Comparison of ENCODE assay signal across 22 cellular contexts in genomic region chr13:79512950-79513349, GRCh38. TPM values are rescaled to one million over a fixed set of nuclear protein-coding genes. Genes with fewer than 3 reads are reported as not detected.
A peak's percentile ranks its signal among the peaks of the same experiment; 100 is the strongest.
DNase-seq lines count a peak whose midpoint lies in the region; ATAC-seq, FAIRE-seq and TF ChIP-seq lines count a peak whose summit lies in the region.
"Had no signal": no experiment of that assay in that cellular context is flagged by ENCODE, and none has a peak within 500 bp of the region (broad histone marks: within the 10 kb centered on the region; RNA-seq: fewer than 3 reads in every experiment).

No MANE protein-coding gene starts in this region.

- peaks cover 94% of the 10 kb centered on the region for H3K4me1 Mint-ChIP-seq in activated T-helper 1 cell treated with anti-CD3 and anti-CD28 coated beads, Interleukin-12 subunit alpha, Interleukin-12 subunit beta, Interleukin-2, Interleukin-4 antibody, amounts not matched to agents 30 ng/mL and 10 ng/mL and 1 ng/mL, durations not matched to agents 14 hours and 24 hours and 36 hours (ENCODE audit: low read depth)
- peaks cover 42% of the 10 kb centered on the region for H3K4me1 Mint-ChIP-seq in HFFc6 (ENCODE audit: low read depth)
- H3K4me1 Mint-ChIP-seq: IgD-negative memory B cell had no signal

- H3K9me3 ChIP-seq in right lobe of liver (no peaks in the 10 kb centered on the region), HepG2 (ENCODE audit: low read length) (no peaks in the 10 kb centered on the region)
- H3K9me3 ChIP-seq: BE2C had no signal

- no peak for TF ChIP-seq EP300 in HepG2 (IDR thresholded peaks at IDR 0.05; ENCODE audit: low read depth in 2 of 2, low read length in 2 of 2)
- no peak for TF ChIP-seq EP300 in HepG2 (CRISPR knock-in tag; IDR thresholded peaks at IDR 0.05; ENCODE audit: borderline replicate concordance)

- in situ Hi-C loops in HepG2 (cut with HindIII; ENCODE audit: extremely low pct_ligation_motif_present, low pct_unique_long_range_greater_than_20kb) = no loop called here

- H3K27me3 ChIP-seq in right lobe of liver (no peaks in the 10 kb centered on the region), HepG2 (ENCODE audit: control insufficient read depth in 1 of 2, insufficient read depth in 2 of 2, low read length in 2 of 2) (no peaks in the 10 kb centered on the region)
- H3K27me3 ChIP-seq: BE2C had no signal

- no peak overlapping the region for H3K4me2 ChIP-seq in HepG2 (ENCODE audit: low read depth, low read length)

- TF ChIP-seq POLR2A in right lobe of liver (IDR thresholded peaks at IDR 0.05) = no peak
- no peak for TF ChIP-seq POLR2A in HepG2 (IDR thresholded peaks at IDR 0.05; ENCODE audit: insufficient read depth in 1 of 2, low read depth in 2 of 2, low read length in 2 of 2)

- POLR2A ChIA-PET in HepG2 (lab: Yijun Ruan, JAX) = no interaction called here

- DNase-seq in right lobe of liver = peak in 2 of 3 donors; percentile 51 to 62
- DNase-seq in HepG2 (ENCODE audit: low spot score) = no peak
- DNase-seq in activated T-helper 1 cell treated with anti-CD3 and anti-CD28 coated beads, Interleukin-12 subunit alpha, Interleukin-12 subunit beta, Interleukin-2, Interleukin-4 antibody, amounts not matched to agents 30 ng/mL and 10 ng/mL and 1 ng/mL, durations not matched to agents 14 hours and 24 hours and 36 hours (ENCODE audit: low spot score) = no peak
- peak; percentile 55 for DNase-seq in left lobe of liver (ENCODE audit: low spot score)
- no peak for DNase-seq in GM19238 (ENCODE audit: insufficient read length, low spot score)
- no peak for DNase-seq in HFFc6
- DNase-seq: ACHN; BE2C; C1 segment of cervical spinal cord; CD4-positive, CD25-positive, alpha-beta regulatory T cell; CD8-positive, alpha-beta memory T cell; COR-L47; DMS 273 treated with DMSO at 0.1 percent for 48 hours; DMS53; GM23248; HCEC 1CT had no signal

- H3K27ac ChIP-seq in right lobe of liver (no peak overlapping the region), HepG2 (ENCODE audit: extremely low read length, insufficient read depth, low read length) (no peak overlapping the region)
- H3K27ac ChIP-seq: GM23248 had no signal

- peaks cover 57% of the 10 kb centered on the region for H3K36me3 Mint-ChIP-seq in activated T-helper 1 cell treated with anti-CD3 and anti-CD28 coated beads, Interleukin-12 subunit alpha, Interleukin-12 subunit beta, Interleukin-2, Interleukin-4 antibody, amounts not matched to agents 30 ng/mL and 10 ng/mL and 1 ng/mL, durations not matched to agents 14 hours and 24 hours and 36 hours (ENCODE audit: low read depth)
- 0 out of 2 replicates have a peak, but pooled peaks cover 5% of the 10 kb centered on the region for H3K36me3 Mint-ChIP-seq in HFFc6 (ENCODE audit: low read depth)
- H3K36me3 Mint-ChIP-seq: CD4-positive, CD25-positive, alpha-beta regulatory T cell; IgD-negative memory B cell had no signal

- FAIRE-seq in HepG2 (lab: Jason Lieb, UNC) = no peak
- FAIRE-seq: A204.1, G401.6, H54, HTR-8/SVneo had no signal

- no peak overlapping the region for H3K9ac ChIP-seq in HepG2 (ENCODE audit: insufficient read depth, low read depth, low read length)
- H3K9ac ChIP-seq: GM23248 had no signal

- peaks cover 0 to 12% (median 0%) of the 10 kb centered on the region in 4 donors for H3K4me1 ChIP-seq in right lobe of liver
- H3K4me1 ChIP-seq in HepG2 (ENCODE audit: insufficient read depth, low read length) = no peaks in the 10 kb centered on the region
- H3K4me1 ChIP-seq: BE2C had no signal

- BruUV-seq in HepG2 (replicated peaks; lab: Mats Ljungman, UMichigan) = no TSS peak

- CTCF ChIA-PET in HepG2 (lab: Yijun Ruan, JAX; ENCODE audit: low intra/inter-chr PET ratio, low total read pairs) = no interaction called here

- intact Hi-C loops in right lobe of liver (cut with DNase I) (no loop called here), HepG2 (cut with micrococcal nuclease; ENCODE audit: unreplicated experiment) (no loop called here)
- intact Hi-C loops in activated T-helper 1 cell treated with anti-CD3 and anti-CD28 coated beads, Interleukin-12 subunit alpha, Interleukin-12 subunit beta, Interleukin-2, Interleukin-4 antibody, amounts not matched to agents 30 ng/mL and 10 ng/mL and 1 ng/mL, durations not matched to agents 14 hours and 24 hours and 36 hours (cut with micrococcal nuclease) = no loop called here

- peaks cover 6% of the 10 kb centered on the region for H3K79me2 ChIP-seq in HepG2 (ENCODE audit: insufficient read depth, low read length)

- no peak overlapping the region for H3K4me3 ChIP-seq in right lobe of liver
- no peak overlapping the region for H3K4me3 ChIP-seq in HepG2 (replicated peaks in 1 of 3; ENCODE audit: insufficient read depth in 1 of 3, low read depth in 2 of 3, low read length in 3 of 3)
- H3K4me3 ChIP-seq: GM23248 had no signal

- no peak for TF ChIP-seq RAD21 in HepG2 (CRISPR knock-in tag; IDR thresholded peaks at IDR 0.05)

- H2AFZ ChIP-seq in HepG2 (ENCODE audit: low read length) = no peak overlapping the region
- H2AFZ ChIP-seq: GM23248 had no signal

- peak; percentile 24 to 54 (median 48) for ATAC-seq in right lobe of liver
- no peak for ATAC-seq in HepG2
- ATAC-seq in left lobe of liver = peak; percentile 86
- no peak for ATAC-seq in activated CD4-positive, CD25-positive, alpha-beta regulatory T cell treated with anti-CD3 and anti-CD28 coated beads, Interleukin-2, amount 50 U/mL, for 24 hours

- no peak for TF ChIP-seq CTCF in right lobe of liver (IDR thresholded peaks at IDR 0.05)
- TF ChIP-seq CTCF in HepG2 (CRISPR knock-in tag; IDR thresholded peaks at IDR 0.05) = no peak
- TF ChIP-seq CTCF in HFFc6 (IDR thresholded peaks at IDR 0.05) = no peak

- H3K27ac Mint-ChIP-seq in activated T-helper 1 cell treated with anti-CD3 and anti-CD28 coated beads, Interleukin-12 subunit alpha, Interleukin-12 subunit beta, Interleukin-2, Interleukin-4 antibody, amounts not matched to agents 30 ng/mL and 10 ng/mL and 1 ng/mL, durations not matched to agents 14 hours and 24 hours and 36 hours = peak overlapping the region; percentile 72
- H3K27ac Mint-ChIP-seq in HFFc6 = no peak overlapping the region
- H3K27ac Mint-ChIP-seq: CD8-positive, alpha-beta memory T cell; IgD-negative memory B cell had no signal

- no peaks in the 10 kb centered on the region for H3K9me3 Mint-ChIP-seq in activated T-helper 1 cell treated with anti-CD3 and anti-CD28 coated beads, Interleukin-12 subunit alpha, Interleukin-12 subunit beta, Interleukin-2, Interleukin-4 antibody, amounts not matched to agents 30 ng/mL and 10 ng/mL and 1 ng/mL, durations not matched to agents 14 hours and 24 hours and 36 hours
- no peaks in the 10 kb centered on the region for H3K9me3 Mint-ChIP-seq in HFFc6
- H3K9me3 Mint-ChIP-seq: CD4-positive, CD25-positive, alpha-beta regulatory T cell; CD8-positive, alpha-beta memory T cell; IgD-negative memory B cell had no signal

- no peaks in the 10 kb centered on the region for H3K27me3 Mint-ChIP-seq in activated T-helper 1 cell treated with anti-CD3 and anti-CD28 coated beads, Interleukin-12 subunit alpha, Interleukin-12 subunit beta, Interleukin-2, Interleukin-4 antibody, amounts not matched to agents 30 ng/mL and 10 ng/mL and 1 ng/mL, durations not matched to agents 14 hours and 24 hours and 36 hours (ENCODE audit: insufficient read depth)
- H3K27me3 Mint-ChIP-seq in HFFc6 (ENCODE audit: insufficient read depth) = peaks cover 2% of the 10 kb centered on the region; the same call in 1 of the 2 replicates
- H3K27me3 Mint-ChIP-seq: CD4-positive, CD25-positive, alpha-beta regulatory T cell; IgD-negative memory B cell had no signal

- H3K36me3 ChIP-seq in right lobe of liver (no peaks in the 10 kb centered on the region), HepG2 (replicated peaks in 1 of 2; ENCODE audit: control insufficient read depth in 1 of 2, insufficient read depth in 2 of 2, low read length in 2 of 2) (no peaks in the 10 kb centered on the region)
- H3K36me3 ChIP-seq: BE2C had no signal

- peak overlapping the region; percentile 9 for H3K4me3 Mint-ChIP-seq in activated T-helper 1 cell treated with anti-CD3 and anti-CD28 coated beads, Interleukin-12 subunit alpha, Interleukin-12 subunit beta, Interleukin-2, Interleukin-4 antibody, amounts not matched to agents 30 ng/mL and 10 ng/mL and 1 ng/mL, durations not matched to agents 14 hours and 24 hours and 36 hours
- H3K4me3 Mint-ChIP-seq in HFFc6 = no peak overlapping the region
- H3K4me3 Mint-ChIP-seq: CD4-positive, CD25-positive, alpha-beta regulatory T cell; CD8-positive, alpha-beta memory T cell; IgD-negative memory B cell had no signal

- no peaks in the 10 kb centered on the region for H4K20me1 ChIP-seq in HepG2 (ENCODE audit: insufficient read depth, low read length)

RNA-seq across cellular contexts. Expression of gene NDFIP2, which starts 32.0 kb away (rescaled TPM):
- total RNA-seq in right lobe of liver (10 to 100 TPM; 20.3 to 32.7 (median 27.5) TPM), HepG2 (2016; rRNA removed; fragmentation: Illumina TruSeq; extraction: Trizol) (32.0 and 32.6 TPM in 2 replicates), left lobe of liver (27.8 TPM)
- total RNA-seq in HepG2 (2016; cell fraction: cytosol; rRNA removed; fragmentation: Illumina TruSeq; extraction: Trizol; ENCODE audit: low read depth) = 5.4 and 6.5 TPM in 2 replicates
- 32.5 and 33.8 TPM in 2 replicates for total RNA-seq in HepG2 (2016; cell fraction: insoluble cytoplasmic fraction; rRNA removed; fragmentation: Illumina TruSeq; extraction: Trizol)
- total RNA-seq in HepG2 (2016; cell fraction: membrane; rRNA removed; fragmentation: Illumina TruSeq; extraction: Trizol) = 11.7 and 12.3 TPM in 2 replicates
- total RNA-seq in HepG2 (2016; cell fraction: nucleus; rRNA removed; fragmentation: Illumina TruSeq; extraction: Trizol) = 28.6 and 29.3 TPM in 2 replicates
- polyA plus RNA-seq in HepG2 (2011; rRNA removed) = 22.8 and 23.2 TPM in 2 replicates
- polyA plus RNA-seq in HepG2 (2011; cell fraction: cytosol; rRNA removed) = 11.6 and 13.3 TPM in 2 replicates
- polyA plus RNA-seq in HepG2 (2011; cell fraction: nucleus; rRNA removed) = 5.7 and 6.8 TPM in 2 replicates
- 19.8 and 27.5 TPM in 2 replicates for polyA plus RNA-seq in HepG2 (2012)
- 4.3 and 5.2 TPM in 2 replicates for polyA plus RNA-seq in HepG2 (2016; cell fraction: cytosol; fragmentation: Illumina TruSeq; extraction: Trizol; ENCODE audit: low read depth)
- 27.0 and 28.4 TPM in 2 replicates for polyA plus RNA-seq in HepG2 (2016; cell fraction: insoluble cytoplasmic fraction; fragmentation: Illumina TruSeq; extraction: Trizol; ENCODE audit: low read depth)
- 9.5 TPM in 2 replicates for polyA plus RNA-seq in HepG2 (2016; cell fraction: membrane; fragmentation: Illumina TruSeq; extraction: Trizol; ENCODE audit: low read depth)
- polyA plus RNA-seq in HepG2 (2016; cell fraction: nucleus; fragmentation: Illumina TruSeq; extraction: Trizol; ENCODE audit: insufficient read depth, low read depth) = 31.9 and 33.1 TPM in 2 replicates
- 26.2 and 77.2 TPM in 2 replicates for polyA minus RNA-seq in HepG2 (2011; rRNA and poly(A)+ RNA removed; ENCODE audit: low replicate concordance)
- polyA minus RNA-seq in HepG2 (2011; cell fraction: cytosol; rRNA and poly(A)+ RNA removed) = 21.9 and 24.7 TPM in 2 replicates
- polyA minus RNA-seq in HepG2 (2011; cell fraction: nucleus; rRNA and poly(A)+ RNA removed) = 20.2 and 23.6 TPM in 2 replicates
- 250 and 276 TPM in 2 replicates for total RNA-seq in activated T-helper 1 cell treated with anti-CD3 and anti-CD28 coated beads, Interleukin-12 subunit alpha, Interleukin-12 subunit beta, Interleukin-2, Interleukin-4 antibody, amounts not matched to agents 30 ng/mL and 10 ng/mL and 1 ng/mL, durations not matched to agents 14 hours and 24 hours and 36 hours
- total RNA-seq in HFFc6 (2021; fragmentation: NEBNext Ultra II Directional; extraction: Animal tissue kit (Norgen Biotek cat#: 25700)) = 100 to 1,000 TPM in 2 of 6 experiments, 10 to 100 TPM in 4; 97.1 to 132 (median 99.7) TPM
- polyA plus RNA-seq: IgD-negative memory B cell had no signal

Comparison
In these comparisons a context has a peak if more than half of its experiments do, and no peak if none do; other contexts are left out.
1. ATAC-seq: peak in right lobe of liver (4 of 4) and left lobe of liver (single experiment); none in HepG2 (single experiment) and activated CD4-positive, CD25-positive, alpha-beta regulatory T cell treated with anti-CD3 and anti-CD28 coated beads, Interleukin-2, amount 50 U/mL, for 24 hours (0 of 2).
2. DNase-seq: peak in right lobe of liver (2 of 3) and left lobe of liver (single experiment); none in HepG2 (single experiment), activated T-helper 1 cell treated with anti-CD3 and anti-CD28 coated beads, Interleukin-12 subunit alpha, Interleukin-12 subunit beta, Interleukin-2, Interleukin-4 antibody, amounts not matched to agents 30 ng/mL and 10 ng/mL and 1 ng/mL, durations not matched to agents 14 hours and 24 hours and 36 hours (single experiment), GM19238 (single experiment) and HFFc6 (single experiment).